ENCODE assay signal across 8 cellular contexts in the genomic region with DNA sequence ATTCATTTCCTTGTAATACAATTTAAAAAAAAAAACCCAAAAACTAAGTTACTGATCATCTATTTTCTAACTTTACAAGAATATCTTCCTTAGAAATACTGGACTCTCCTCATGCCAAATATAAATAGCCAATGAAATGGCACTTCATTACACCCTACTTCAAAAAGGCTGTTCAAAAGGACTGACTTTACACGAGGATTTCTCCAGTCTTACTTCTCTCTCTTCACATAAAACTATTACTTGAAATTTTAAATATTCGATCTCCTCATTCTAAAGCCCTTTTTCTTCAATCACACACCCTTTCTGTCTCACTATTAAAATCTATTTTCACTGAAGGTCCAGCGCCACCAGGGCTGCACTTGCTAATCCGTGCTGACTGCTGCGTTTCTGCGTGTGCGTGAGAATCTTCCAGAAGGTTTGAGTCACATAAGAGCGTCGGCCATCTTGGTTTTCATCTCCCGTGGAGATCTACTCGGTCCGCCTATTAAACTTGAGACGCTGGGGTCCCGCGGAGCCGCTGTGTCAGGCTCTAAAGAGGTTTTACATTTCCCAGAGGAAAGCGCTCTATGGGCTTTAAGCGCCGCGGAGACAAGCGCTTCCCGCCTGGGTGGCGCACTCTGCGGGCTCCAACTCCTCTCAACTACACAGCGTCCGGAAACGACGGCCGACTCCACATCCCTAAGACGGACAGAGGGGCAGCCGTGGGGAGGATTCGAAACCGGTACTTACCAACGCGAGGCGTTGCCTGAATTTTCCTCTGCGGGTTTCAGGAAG. TPM values are rescaled to one million over a fixed set of nuclear protein-coding genes. Genes with fewer than 3 reads are reported as not detected.
A peak's percentile ranks its signal among the peaks of the same experiment; 100 is the strongest.
DNase-seq lines count a peak whose midpoint lies in the region; ATAC-seq and TF ChIP-seq lines count a peak whose summit lies in the region.

No MANE protein-coding gene starts in this region.

- peaks cover 45% of the 10 kb centered on the region for H3K4me1 Mint-ChIP-seq in activated naive CD4-positive, alpha-beta T cell treated with anti-CD3 and anti-CD28 coated beads, Interleukin-2, amount 50 U/mL, for 24 hours

- H3K4me3 ChIP-seq in MG63: peak overlapping the region; percentile 62

- peak overlapping the region; percentile 94 for H3K27ac ChIP-seq in temporal lobe (ENCODE audit: low read depth, low read length)

- peak overlapping the region; percentile 88 for H3K4me3 Mint-ChIP-seq in activated naive CD4-positive, alpha-beta T cell treated with anti-CD3 and anti-CD28 coated beads, Interleukin-2, amount 50 U/mL, for 24 hours

- no peaks in the 10 kb centered on the region for H3K27me3 ChIP-seq in MG63

- TF ChIP-seq CTCF in omental fat pad (IDR thresholded peaks at IDR 0.05): no peak

- H3K27me3 Mint-ChIP-seq in activated naive CD4-positive, alpha-beta T cell treated with anti-CD3 and anti-CD28 coated beads, Interleukin-2, amount 50 U/mL, for 24 hours: peaks cover 2% of the 10 kb centered on the region

- peaks cover 16% of the 10 kb centered on the region for H3K9me3 ChIP-seq in MG63

- H3K36me3 Mint-ChIP-seq in activated naive CD4-positive, alpha-beta T cell treated with anti-CD3 and anti-CD28 coated beads, Interleukin-2, amount 50 U/mL, for 24 hours: peaks cover 41% of the 10 kb centered on the region

- DNase-seq in DMS114 treated with DMSO at 0.1 percent for 48 hours (lab: John Stamatoyannopoulos, UW; ENCODE audit: unreplicated experiment) (peak; percentile 65), MG63 (peak; percentile 70), SK-MEL-5 (ENCODE audit: low read depth, low spot score) (peak; percentile 78), glomerular visceral epithelial cell (ENCODE audit: extremely low spot score) (peak; percentile 81), omental fat pad (ENCODE audit: low spot score) (peak; percentile 26)

- no peaks in the 10 kb centered on the region for H3K36me3 ChIP-seq in MG63

- peaks cover 36% of the 10 kb centered on the region for H3K9me3 Mint-ChIP-seq in activated naive CD4-positive, alpha-beta T cell treated with anti-CD3 and anti-CD28 coated beads, Interleukin-2, amount 50 U/mL, for 24 hours

- in situ Hi-C loops in SK-MEL-5 (cut with HindIII; ENCODE audit: low pct_unique_long_range_greater_than_20kb, low sequenced_read_pairs): no loop called here

- ATAC-seq in GM21825 (IDR thresholded peaks at IDR 0.05; ENCODE audit: unreplicated experiment) (peak; percentile 32), omental fat pad (ENCODE audit: low FRiP score) (peak; percentile 32)

- peak overlapping the region; percentile 87 for H3K27ac Mint-ChIP-seq in activated naive CD4-positive, alpha-beta T cell treated with anti-CD3 and anti-CD28 coated beads, Interleukin-2, amount 50 U/mL, for 24 hours

RNA-seq across cellular contexts. Expression of a gene that starts 0.6 kb away (rescaled TPM):
- total RNA-seq in MG63 (2014; rRNA removed; shearing (Covaris generic); ENCODE audit: low replicate concordance): 6.9 and 9.4 TPM in 2 replicates
- 27.3 and 29.7 TPM in 2 replicates for total RNA-seq in SK-MEL-5 (2014; rRNA removed; shearing (Covaris generic))
- polyA plus RNA-seq in SK-MEL-5 (2015; cell fraction: cytosol; rRNA removed): 20.5 and 25.2 TPM in 2 replicates
- polyA plus RNA-seq in SK-MEL-5 (2015; cell fraction: nucleus; rRNA removed): 18.1 and 22.7 TPM in 2 replicates
- total RNA-seq in omental fat pad (1 to 10 TPM; 6.4 to 9.1 (median 6.6) TPM), temporal lobe (12.5 TPM)

Comparison
In these comparisons a context has a peak if more than half of its experiments do, and no peak if none do; other contexts are left out.
1. Peak in every context shown above with its lines: DNase-seq, ATAC-seq, H3K4me3 ChIP-seq and H3K27ac ChIP-seq.
2. DNase-seq: peak in every context shown above with its lines; median percentile 81 in glomerular visceral epithelial cell; 78 in SK-MEL-5; 70 in MG63; 65 in DMS114 treated with DMSO at 0.1 percent for 48 hours; 26 in omental fat pad.